In the genomic region with DNA sequence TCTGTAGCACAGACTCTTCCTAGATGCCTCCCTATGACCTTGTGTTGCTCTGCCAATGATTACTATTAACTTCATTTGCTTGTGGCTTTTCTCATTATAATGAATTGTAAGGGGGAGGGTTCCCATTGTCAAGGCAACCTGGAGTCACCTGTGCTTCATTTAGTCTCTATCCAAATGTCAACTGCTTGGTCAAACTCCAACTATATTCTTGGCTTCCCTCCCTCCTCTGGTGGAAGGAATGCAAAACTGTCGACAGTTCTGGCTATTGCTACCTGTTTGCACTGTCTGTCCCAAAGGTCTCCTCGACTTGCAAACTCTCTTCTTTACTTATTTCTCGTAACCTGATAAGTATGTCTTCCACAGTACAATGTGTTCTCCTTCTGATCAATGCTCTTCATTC, we compare ENCODE assay signal across 16 cellular contexts.
DNase-seq lines count a peak whose midpoint lies in the region; FAIRE-seq and TF ChIP-seq lines count a peak whose summit lies in the region.
"Had no signal": no experiment of that assay in that cellular context is flagged by ENCODE, and none has a peak within 500 bp of the region (broad histone marks: within the 10 kb centered on the region; RNA-seq: fewer than 3 reads in every experiment).

No MANE protein-coding gene starts in this region.

- TF ChIP-seq CTCF in LNCAP (IDR thresholded peaks at IDR 0.05) (peak; percentile 33; the same call in 1 of the 2 replicates), kidney (IDR thresholded peaks at IDR 0.05; ENCODE audit: borderline replicate concordance, extremely low read depth, insufficient read depth) (peak; percentile 50), smooth muscle cell (IDR thresholded peaks at IDR 0.05; ENCODE audit: borderline replicate concordance, insufficient read depth, poor library complexity, severe bottlenecking) (peak; percentile 12)

- in situ Hi-C loops in T47D (cut with HindIII; ENCODE audit: low pct_unique_long_range_greater_than_20kb, low sequenced_read_pairs), result no loop called here

- H3K36me3 ChIP-seq in kidney (ENCODE audit: control insufficient read depth in 1 of 2, insufficient read depth in 2 of 2, low read length in 2 of 2) (no peaks in the 10 kb centered on the region), smooth muscle cell (ENCODE audit: low read depth) (no peaks in the 10 kb centered on the region)
- H3K36me3 ChIP-seq: cardiac muscle cell had no signal

- H3K79me2 ChIP-seq in smooth muscle cell (ENCODE audit: low read depth), result no peaks in the 10 kb centered on the region

- H3K4me3 ChIP-seq in kidney (ENCODE audit: low read length in 2 of 2), result no peak overlapping the region
- no peak overlapping the region for H3K4me3 ChIP-seq in smooth muscle cell
- H3K4me3 ChIP-seq: cardiac muscle cell had no signal

- H3K27ac ChIP-seq in kidney (ENCODE audit: low read depth in 2 of 2, low read length in 2 of 2) (no peak overlapping the region), smooth muscle cell (ENCODE audit: low read depth) (no peak overlapping the region)
- H3K27ac ChIP-seq: cardiac muscle cell had no signal

- H2AFZ ChIP-seq in smooth muscle cell (ENCODE audit: low read depth), result no peak overlapping the region

- H3K9me3 ChIP-seq in kidney (ENCODE audit: control insufficient read depth in 1 of 2, low read length in 2 of 2), result no peaks in the 10 kb centered on the region
- H3K9me3 ChIP-seq in smooth muscle cell (replicated peaks; ENCODE audit: low read depth), result no peaks in the 10 kb centered on the region

- no peaks in the 10 kb centered on the region for H3F3A ChIP-seq in smooth muscle cell (ENCODE audit: low read depth)

- FAIRE-seq in kidney (lab: Jason Lieb, UNC), result peak; percentile 68
- FAIRE-seq: endothelial cell of umbilical vein had no signal

- H3K4me2 ChIP-seq in smooth muscle cell, result no peak overlapping the region

- intact Hi-C loops in kidney (cut with DNase I), result no loop called here

- no peak overlapping the region for H3K9ac ChIP-seq in kidney (ENCODE audit: low read length in 2 of 2)
- H3K9ac ChIP-seq in smooth muscle cell (ENCODE audit: low read depth), result no peak overlapping the region

- H3K27me3 ChIP-seq in smooth muscle cell (ENCODE audit: low read depth), result no peaks in the 10 kb centered on the region

- 60% methylated on average over 3 of the region's 3 CpGs for WGBS in smooth muscle cell (ENCODE audit: low lambda C conversion rate)

- DNase-seq in T47D (ENCODE audit: low read depth in 1 of 2, low spot score in 1 of 2) (peak; percentile 28 to 63), kidney (no peak), smooth muscle cell (lab: John Stamatoyannopoulos, UW; ENCODE audit: unreplicated experiment) (no peak), NOMO-1 treated with DMSO at 0.1 percent for 48 hours (lab: John Stamatoyannopoulos, UW; ENCODE audit: unreplicated experiment) (no peak), NCI-H1417 treated with DMSO at 0.1 percent for 48 hours (lab: John Stamatoyannopoulos, UW) (no peak), A172 (ENCODE audit: low spot score) (no peak)
- DNase-seq: activated CD4-positive, alpha-beta memory T cell treated with anti-CD3 and anti-CD28 coated beads, Interleukin-2, amount 10 ng/mL, durations not matched to agents 7 days and 5 days; activated gamma-delta T cell treated with Interleukin-2 at 50 U/mL for 16 hours; hypothalamus; naive B cell; NCI-H2107; substantia nigra; T1000 had no signal

- H4K20me1 ChIP-seq in smooth muscle cell (ENCODE audit: low read depth), result no peaks in the 10 kb centered on the region

- H3K4me1 ChIP-seq in kidney (ENCODE audit: control insufficient read depth in 1 of 2, insufficient read depth in 1 of 2, low read depth in 1 of 2, low read length in 2 of 2) (no peaks in the 10 kb centered on the region), smooth muscle cell (ENCODE audit: low read depth) (no peaks in the 10 kb centered on the region)

Comparison
In these comparisons a context has a peak if more than half of its experiments do, and no peak if none do; other contexts are left out.
1. DNase-seq: peak in T47D (2 of 2); none in kidney (single experiment), smooth muscle cell (single experiment), NOMO-1 treated with DMSO at 0.1 percent for 48 hours (single experiment), NCI-H1417 treated with DMSO at 0.1 percent for 48 hours (single experiment) and A172 (single experiment).
2. Peak in every context shown above with its lines, with median percentiles within 50 percentile points of each other: CTCF ChIP-seq.